Comparison of ENCODE assay signal across 8 cellular contexts in the genomic region with DNA sequence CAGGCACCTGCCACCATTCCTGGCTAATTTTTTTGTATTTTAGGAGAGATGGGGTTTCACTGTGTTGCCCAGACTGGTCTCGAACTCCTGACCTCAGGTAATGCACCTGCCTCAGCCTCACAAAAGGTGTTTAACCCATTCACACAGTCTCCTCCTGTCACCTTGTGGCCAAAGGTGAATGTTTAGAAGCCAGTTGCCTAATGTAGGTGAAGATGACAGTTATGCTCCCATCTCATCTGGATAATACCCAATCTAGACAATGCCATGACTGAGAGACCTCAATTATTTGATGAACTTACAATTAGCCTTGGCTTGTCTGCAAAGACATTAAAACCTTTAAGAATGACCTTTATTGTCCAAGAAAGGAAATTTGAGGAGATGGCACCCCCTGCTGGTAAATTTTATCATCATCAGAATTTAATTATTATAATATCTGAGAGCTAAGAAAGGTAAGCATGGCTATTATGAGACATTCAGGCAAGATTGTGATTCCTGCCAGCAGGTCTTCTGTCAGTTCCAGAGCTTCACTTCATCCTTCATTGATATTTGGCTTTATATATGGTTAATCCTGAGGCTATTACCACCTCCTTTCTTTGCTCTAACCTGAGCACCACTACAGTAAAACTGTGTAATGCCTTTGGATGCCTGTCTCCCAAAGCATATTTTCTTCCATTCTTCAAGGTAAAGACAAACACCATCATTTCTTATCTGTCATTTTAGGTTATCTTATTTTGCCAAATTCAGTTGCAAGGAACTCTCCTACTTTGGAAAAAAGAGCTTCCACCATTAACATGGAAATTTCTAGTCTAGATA.
A peak's percentile ranks its signal among the peaks of the same experiment; 100 is the strongest.
DNase-seq lines count a peak whose midpoint lies in the region; ATAC-seq and TF ChIP-seq lines count a peak whose summit lies in the region.

No MANE protein-coding gene starts in this region.

- CTCF ChIA-PET in AG04450 (lab: Charles Lee) = interaction anchor here (0.6 to 12.2 kb wide), 39 partner anchors 9 to 376 kb away, joined by 3 to 477 read pairs (median 4); a partner anchor contains a TSS
- CTCF ChIA-PET in activated B cell treated with CpG ODN at 0.5 μM for 24 hours (lab: Charles Lee) = interaction anchor here (0.7 to 6.9 kb wide), 16 partner anchors 11 to 1312 kb away, joined by 3 to 210 read pairs (median 6); no protein-coding TSS in a partner anchor

- H3K4me3 Mint-ChIP-seq in activated B cell treated with CpG ODN at 0.5 μM for 24 hours = no peak overlapping the region
- H3K4me3 Mint-ChIP-seq in stimulated activated effector memory CD8-positive, alpha-beta T cell treated with anti-CD3 and anti-CD28 coated beads, Interleukin-12 subunit alpha, Interleukin-12 subunit beta, amount 100 ng/mL, for 72 hours = no peak overlapping the region

- H3K9ac ChIP-seq in MM.1S (ENCODE audit: low read length) = no peak overlapping the region

- H3K4me2 ChIP-seq in MM.1S (ENCODE audit: low read depth, low read length) (no peak overlapping the region), hepatocyte (no peak overlapping the region)

- H3F3A ChIP-seq in MM.1S (ENCODE audit: insufficient read depth, low read length) = no peaks in the 10 kb centered on the region

- no peaks in the 10 kb centered on the region for H3K36me3 ChIP-seq in MM.1S (replicated peaks; ENCODE audit: insufficient read depth, low read length)
- H3K36me3 ChIP-seq in hepatocyte (replicated peaks; ENCODE audit: insufficient read depth, low read depth) = no peaks in the 10 kb centered on the region

- no peaks in the 10 kb centered on the region for H3K9me3 ChIP-seq in AG04450 (ENCODE audit: control insufficient read depth, insufficient read depth, low read length)
- no peaks in the 10 kb centered on the region for H3K9me3 ChIP-seq in MM.1S (replicated peaks; ENCODE audit: insufficient read depth, low read length)
- H3K9me3 ChIP-seq in hepatocyte (ENCODE audit: low read depth) = no peaks in the 10 kb centered on the region

- intact Hi-C loops in activated B cell treated with CpG ODN at 0.5 μM for 24 hours (cut with micrococcal nuclease) = loop anchor here (1.0 to 2.0 kb wide), 7 partner anchors 291 to 1313 kb away; no protein-coding TSS in a partner anchor

- H3K79me2 ChIP-seq in MM.1S (ENCODE audit: low read length) (no peaks in the 10 kb centered on the region), hepatocyte (no peaks in the 10 kb centered on the region)

- H3K27me3 Mint-ChIP-seq in activated B cell treated with CpG ODN at 0.5 μM for 24 hours = peaks cover 23% of the 10 kb centered on the region

- no peak overlapping the region for H3K27ac Mint-ChIP-seq in activated B cell treated with CpG ODN at 0.5 μM for 24 hours
- no peak overlapping the region for H3K27ac Mint-ChIP-seq in stimulated activated effector memory CD8-positive, alpha-beta T cell treated with anti-CD3 and anti-CD28 coated beads, Interleukin-12 subunit alpha, Interleukin-12 subunit beta, amount 100 ng/mL, for 72 hours

- WGBS in hepatocyte (ENCODE audit: low lambda C conversion rate, missing lambda C conversion rate) = 56% methylated on average over 1 of the region's 1 CpG

- H3K36me3 Mint-ChIP-seq in activated B cell treated with CpG ODN at 0.5 μM for 24 hours (ENCODE audit: low read depth) = no peaks in the 10 kb centered on the region
- no peaks in the 10 kb centered on the region for H3K36me3 Mint-ChIP-seq in stimulated activated effector memory CD8-positive, alpha-beta T cell treated with anti-CD3 and anti-CD28 coated beads, Interleukin-12 subunit alpha, Interleukin-12 subunit beta, amount 100 ng/mL, for 72 hours

- peak; percentile 52 for TF ChIP-seq CTCF in AG04450 (IDR thresholded peaks at IDR 0.05; ENCODE audit: low read depth, low read length)
- TF ChIP-seq CTCF in MM.1S (IDR thresholded peaks at IDR 0.05; ENCODE audit: low read length) = peak; percentile 59
- TF ChIP-seq CTCF in activated B cell treated with CpG ODN at 0.5 μM for 24 hours (IDR thresholded peaks at IDR 0.05) = peak; percentile 58
- peak; percentile 82 for TF ChIP-seq CTCF in hepatocyte (IDR thresholded peaks at IDR 0.05; ENCODE audit: poor library complexity)

- no peak overlapping the region for H3K4me3 ChIP-seq in AG04450 (ENCODE audit: low read depth, low read length)
- H3K4me3 ChIP-seq in MM.1S (ENCODE audit: low read length) = no peak overlapping the region
- no peak overlapping the region for H3K4me3 ChIP-seq in hepatocyte

- H3K9me3 Mint-ChIP-seq in activated B cell treated with CpG ODN at 0.5 μM for 24 hours = no peaks in the 10 kb centered on the region
- no peaks in the 10 kb centered on the region for H3K9me3 Mint-ChIP-seq in stimulated activated effector memory CD8-positive, alpha-beta T cell treated with anti-CD3 and anti-CD28 coated beads, Interleukin-12 subunit alpha, Interleukin-12 subunit beta, amount 100 ng/mL, for 72 hours

- H3K9me2 ChIP-seq in MM.1S (replicated peaks; ENCODE audit: insufficient read depth, low read length) = no peaks in the 10 kb centered on the region
- H3K9me2 ChIP-seq in hepatocyte (replicated peaks; ENCODE audit: insufficient read depth) = no peaks in the 10 kb centered on the region

- H3K27ac ChIP-seq in AG04450 (ENCODE audit: low read depth, low read length) (no peak overlapping the region), MM.1S (ENCODE audit: low read length) (no peak overlapping the region), hepatocyte (no peak overlapping the region)

- H3K4me1 ChIP-seq in MM.1S (ENCODE audit: low read length) = no peaks in the 10 kb centered on the region
- H3K4me1 ChIP-seq in hepatocyte (ENCODE audit: insufficient read depth) = peaks cover 3% of the 10 kb centered on the region

- H4K20me1 ChIP-seq in MM.1S (ENCODE audit: insufficient read depth, low read length) (no peaks in the 10 kb centered on the region), hepatocyte (ENCODE audit: insufficient read depth, poor library complexity, severe bottlenecking) (no peaks in the 10 kb centered on the region)

- POLR2A ChIA-PET in AG04450 (lab: Yijun Ruan, JAX) (no interaction called here), activated B cell treated with CpG ODN at 0.5 μM for 24 hours (lab: Charles Lee) (interaction anchor here (1.1 kb wide), 1 partner anchor 291 kb away, joined by 4 read pairs; no protein-coding TSS in a partner anchor)

- H3K27me3 ChIP-seq in AG04450 (ENCODE audit: control insufficient read depth, insufficient read depth, low read length) (peaks cover 11% of the 10 kb centered on the region), MM.1S (replicated peaks; ENCODE audit: insufficient read depth, low read length) (no peaks in the 10 kb centered on the region), hepatocyte (peaks cover 3% of the 10 kb centered on the region)

- H3K4me1 Mint-ChIP-seq in activated B cell treated with CpG ODN at 0.5 μM for 24 hours = no peaks in the 10 kb centered on the region
- H3K4me1 Mint-ChIP-seq in stimulated activated effector memory CD8-positive, alpha-beta T cell treated with anti-CD3 and anti-CD28 coated beads, Interleukin-12 subunit alpha, Interleukin-12 subunit beta, amount 100 ng/mL, for 72 hours = no peaks in the 10 kb centered on the region

- H2AFZ ChIP-seq in MM.1S (ENCODE audit: low read length) (no peak overlapping the region), hepatocyte (no peak overlapping the region)

- DNase-seq in AG04450 (ENCODE audit: low read depth, low spot score) (no peak), Daoy (ENCODE audit: low read depth) (peak; percentile 20), MM.1S (peak; percentile 51), activated B cell treated with CpG ODN at 0.5 μM for 24 hours (no peak), hepatocyte (ENCODE audit: low spot score) (peak; percentile 41)
- peak in 1 of 2 donors; percentile 3 for DNase-seq in stimulated activated effector memory CD8-positive, alpha-beta T cell treated with anti-CD3 and anti-CD28 coated beads, Interleukin-12 subunit alpha, Interleukin-12 subunit beta, amount 100 ng/mL, for 72 hours (ENCODE audit: low spot score in 2 of 2)

- ATAC-seq in activated B cell treated with CpG ODN at 0.5 μM for 24 hours (ENCODE audit: low read depth) = no peak
- ATAC-seq in stimulated activated effector memory CD8-positive, alpha-beta T cell treated with anti-CD3 and anti-CD28 coated beads, Interleukin-12 subunit alpha, Interleukin-12 subunit beta, amount 100 ng/mL, for 72 hours = peak; percentile 13
- ATAC-seq in HG03159 (IDR thresholded peaks at IDR 0.05; ENCODE audit: unreplicated experiment) = no peak
- ATAC-seq in GM18873 (IDR thresholded peaks at IDR 0.05; ENCODE audit: low FRiP score, unreplicated experiment) = no peak

Comparison
In these comparisons a context has a peak if more than half of its experiments do, and no peak if none do; other contexts are left out.
1. DNase-seq: peak in Daoy (single experiment), MM.1S (single experiment) and hepatocyte (single experiment); none in AG04450 (single experiment) and activated B cell treated with CpG ODN at 0.5 μM for 24 hours (single experiment).
2. Peak in every context shown above with its lines, with median percentiles within 50 percentile points of each other: CTCF ChIP-seq.